Comparison of ENCODE assay signal across 12 cellular contexts in genomic region chr3:13673207-13673606, GRCh38.
DNase-seq lines count a peak whose midpoint lies in the region; ATAC-seq and TF ChIP-seq lines count a peak whose summit lies in the region.
"Had no signal": no experiment of that assay in that cellular context is flagged by ENCODE, and none has a peak within 500 bp of the region (broad histone marks: within the 10 kb centered on the region; RNA-seq: fewer than 3 reads in every experiment).

No MANE protein-coding gene starts in this region.

- WGBS in GM23248 (ENCODE audit: low coverage in 1 of 2, low lambda C conversion rate in 2 of 2, missing lambda C conversion rate in 2 of 2), 2 experiments, result 58 to 59% methylated on average over 6 of the region's 6 CpGs

- H3K9me2 ChIP-seq in GM23248 (ENCODE audit: insufficient read depth), result no peaks in the 10 kb centered on the region

- no peaks in the 10 kb centered on the region for H3K9me3 ChIP-seq in GM23248 (ENCODE audit: low read depth)
- H3K9me3 ChIP-seq: left lung had no signal

- H3K36me3 ChIP-seq in GM23248 (ENCODE audit: low read depth), result no peaks in the 10 kb centered on the region
- H3K36me3 ChIP-seq: left lung had no signal

- no peaks in the 10 kb centered on the region for H4K20me1 ChIP-seq in GM23248 (ENCODE audit: insufficient read depth)

- in situ Hi-C loops in GM23248 (cut with MboI), result no loop called here
- in situ Hi-C loops in SK-MEL-5 (cut with HindIII; ENCODE audit: low pct_unique_long_range_greater_than_20kb, low sequenced_read_pairs), result no loop called here
- in situ Hi-C loops in KBM-7 (cut with MboI; ENCODE audit: low pct_unique_long_range_greater_than_20kb, low sequenced_read_pairs), result no loop called here

- no peaks in the 10 kb centered on the region for H3K4me1 ChIP-seq in GM23248 (ENCODE audit: insufficient read depth)
- H3K4me1 ChIP-seq: left lung had no signal

- H3K9ac ChIP-seq in GM23248, result no peak overlapping the region

- no peaks in the 10 kb centered on the region for H3F3A ChIP-seq in GM23248 (ENCODE audit: insufficient read depth)

- H3K4me2 ChIP-seq in GM23248 (ENCODE audit: unreplicated experiment), result no peak overlapping the region

- ATAC-seq in activated CD4-positive, CD25-positive, alpha-beta regulatory T cell treated with anti-CD3 and anti-CD28 coated beads, Interleukin-2, amount 50 U/mL, for 24 hours, result no peak
- ATAC-seq: activated CD8-positive, alpha-beta T cell treated with anti-CD3 and anti-CD28 coated beads, Interleukin-2, amount 10 ng/mL, durations not matched to agents 7 days and 5 days; left lung had no signal

- no peaks in the 10 kb centered on the region for H3K79me2 ChIP-seq in GM23248 (ENCODE audit: insufficient read depth)

- no peak overlapping the region for H3K4me3 ChIP-seq in AG09309 (ENCODE audit: control insufficient read depth, low read depth, low read length)
- no peak overlapping the region for H3K4me3 ChIP-seq in GM23248
- no peak overlapping the region for H3K4me3 ChIP-seq in foreskin fibroblast (ENCODE audit: low read depth in 1 of 2, low read length in 2 of 2)
- H3K4me3 ChIP-seq: left lung had no signal

- no peak for DNase-seq in AG09309 (ENCODE audit: low read depth)
- peak; percentile 44 for DNase-seq in GM23248
- peak; percentile 31 for DNase-seq in SK-MEL-5 (ENCODE audit: low read depth, low spot score)
- no peak for DNase-seq in foreskin fibroblast
- no peak for DNase-seq in stimulated activated naive CD4-positive, alpha-beta T cell treated with Interleukin-2 at 50 U/mL for 16 hours (lab: John Stamatoyannopoulos, UW)
- no peak for DNase-seq in posterior vena cava (ENCODE audit: low spot score)
- DNase-seq in KBM-7, result no peak
- DNase-seq: activated CD8-positive, alpha-beta T cell treated with anti-CD3 and anti-CD28 coated beads, Interleukin-2, amount 10 ng/mL, durations not matched to agents 7 days and 5 days; left lung; NCI-H187 treated with DMSO at 0.1 percent for 48 hours; T-helper 1 cell had no signal

- TF ChIP-seq CTCF in AG09309 (IDR thresholded peaks at IDR 0.05; ENCODE audit: control insufficient read depth, insufficient read depth, low read depth, low read length, missing control alignments) (peak; percentile 45), foreskin fibroblast (IDR thresholded peaks at IDR 0.05; ENCODE audit: low read depth, low read length) (peak; percentile 32)

- no peak overlapping the region for H2AFZ ChIP-seq in GM23248

- H3K27me3 ChIP-seq in GM23248 (replicated peaks; ENCODE audit: insufficient read depth), result peaks cover 11% of the 10 kb centered on the region; the same call in 1 of the 2 replicates

- H3K27ac ChIP-seq in GM23248, result no peak overlapping the region
- H3K27ac ChIP-seq: left lung had no signal

- intact Hi-C loops in posterior vena cava (cut with DNase I), result no loop called here

Comparison
In these comparisons a context has a peak if more than half of its experiments do, and no peak if none do; other contexts are left out.
1. DNase-seq: peak in GM23248 (single experiment) and SK-MEL-5 (single experiment); none in AG09309 (single experiment), foreskin fibroblast (0 of 2), stimulated activated naive CD4-positive, alpha-beta T cell treated with Interleukin-2 at 50 U/mL for 16 hours (single experiment), posterior vena cava (single experiment) and KBM-7 (single experiment).